In genomic region chr6:7317538-7317937, GRCh38 we compare ENCODE assay signal across 9 cellular contexts.
"Had no signal": no experiment of that assay in that cellular context is flagged by ENCODE, and none has a peak within 500 bp of the region (broad histone marks: within the 10 kb centered on the region; RNA-seq: fewer than 3 reads in every experiment).

No MANE protein-coding gene starts in this region.

- H3K27ac ChIP-seq: HL-60 had no signal

- H3K4me3 ChIP-seq: GM23338 had no signal

- H3K4me2 ChIP-seq: GM23338 had no signal

- H2AFZ ChIP-seq: GM23338 had no signal

- FAIRE-seq: H1, H54 had no signal

- ATAC-seq: GM23338 had no signal

- H3K4me3 Mint-ChIP-seq: GM23338, H9, HFFc6 had no signal

- H3K27ac Mint-ChIP-seq: GM23338, H9, HFFc6 had no signal

- DNase-seq: H9, HCEC 1CT, HFFc6, IMR-90, KBM-7 had no signal

- H3K9me3 Mint-ChIP-seq: GM23338, H9, HFFc6 had no signal

- H3K4me1 Mint-ChIP-seq: GM23338 had no signal
